Comparison of ENCODE assay signal across 17 cellular contexts in the genomic region with DNA sequence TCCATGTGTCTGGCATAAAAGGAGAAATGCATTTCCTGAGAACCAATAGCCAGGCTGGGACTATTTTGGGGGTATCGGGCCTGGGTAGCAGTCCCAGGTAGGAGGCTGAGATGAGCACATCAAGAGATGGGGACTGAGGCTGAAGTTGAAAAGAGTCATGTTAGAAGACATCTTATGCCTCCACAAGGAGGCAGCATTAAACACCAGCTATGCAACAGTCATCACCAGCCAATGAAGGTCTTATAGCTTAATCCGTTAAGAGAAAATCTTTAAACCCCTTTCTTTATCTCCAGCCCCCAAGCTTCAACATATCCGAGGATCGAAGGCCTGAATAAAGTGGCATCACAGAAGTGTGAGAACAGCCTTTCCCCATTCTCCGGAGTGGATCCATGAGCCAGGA.
DNase-seq lines count a peak whose midpoint lies in the region; ATAC-seq, FAIRE-seq and TF ChIP-seq lines count a peak whose summit lies in the region.
"Had no signal": no experiment of that assay in that cellular context is flagged by ENCODE, and none has a peak within 500 bp of the region (broad histone marks: within the 10 kb centered on the region; RNA-seq: fewer than 3 reads in every experiment).

No MANE protein-coding gene starts in this region.

- no peak overlapping the region for H3K9ac ChIP-seq in GM12878 (ENCODE audit: control insufficient read depth, insufficient read depth, low read length)

- POLR2A ChIA-PET in GM12878 (lab: Charles Lee): no interaction called here

- RAD21 ChIA-PET in GM12878 (lab: Charles Lee; ENCODE audit: unreplicated experiment): no interaction called here

- no peak overlapping the region for H2AFZ ChIP-seq in GM12878 (ENCODE audit: control insufficient read depth, low read depth, low read length)

- H3K4me2 ChIP-seq in GM12878 (ENCODE audit: control insufficient read depth, insufficient read depth): no peak overlapping the region
- H3K4me2 ChIP-seq: smooth muscle cell had no signal

- SMC1A ChIA-PET in GM12878 (lab: Charles Lee; ENCODE audit: uncharacterized antibody, unreplicated experiment): no interaction called here

- ATAC-seq in GM12878 (no peak), upper lobe of left lung (ENCODE audit: low FRiP score in 2 of 2) (no peak), HG03108 (IDR thresholded peaks at IDR 0.05; ENCODE audit: unreplicated experiment) (no peak)
- ATAC-seq: activated naive CD8-positive, alpha-beta T cell treated with anti-CD3 and anti-CD28 coated beads, Interleukin-2, amount 50 U/mL, for 24 hours; stimulated activated naive B cell treated with anti-CD40 and anti-IgM and Interleukin-4, amounts not matched to agents 10 μg/mL and 1 μg/mL and 100 μg/mL, for 72 hours had no signal

- H3K27me3 ChIP-seq in GM12878 (replicated peaks in 1 of 2; ENCODE audit: control insufficient read depth in 2 of 2, insufficient read depth in 2 of 2, low read length in 1 of 2) (no peaks in the 10 kb centered on the region), upper lobe of left lung (no peaks in the 10 kb centered on the region)

- H3K79me2 ChIP-seq in GM12878 (ENCODE audit: control insufficient read depth, insufficient read depth, low read length): no peaks in the 10 kb centered on the region

- CTCF ChIA-PET in GM12878 (lab: Yijun Ruan, JAX): interaction anchor here (0.6 to 1.0 kb wide), 3 partner anchors 8 to 218 kb away, joined by 3 to 4 read pairs (median 3); no protein-coding TSS in a partner anchor

- TF ChIP-seq EP300 in GM12878 (IDR thresholded peaks at IDR 0.05; ENCODE audit: borderline replicate concordance in 1 of 2, control insufficient read depth in 1 of 2, low read depth in 2 of 2, low read length in 2 of 2): no peak
- TF ChIP-seq EP300 in upper lobe of left lung (IDR thresholded peaks at IDR 0.05): no peak

- no TSS peak for BruUV-seq in GM12878 (replicated peaks; lab: Mats Ljungman, UMichigan)

- 30% methylated on average over 5 of the region's 5 CpGs for WGBS in GM12878 (ENCODE audit: insufficient coverage, insufficient replicate concordance, low lambda C conversion rate, missing lambda C conversion rate)
- 75 to 96% methylated on average over 5 of the region's 5 CpGs for WGBS in upper lobe of left lung, 2 donors

- TF ChIP-seq RAD21 in GM12878 (IDR thresholded peaks at IDR 0.05; ENCODE audit: insufficient read depth, low read depth, low read length): peak; percentile 19; the same call in 1 of the 2 replicates

- intact Hi-C loops in GM12878 (cut with micrococcal nuclease; ENCODE audit: unreplicated experiment): no loop called here

- TF ChIP-seq POLR2A in GM12878 (IDR thresholded peaks at IDR 0.05; ENCODE audit: low read depth, low read length): no peak
- no peak for TF ChIP-seq POLR2A in upper lobe of left lung (IDR thresholded peaks at IDR 0.05)

- H3K9me3 ChIP-seq in GM12878 (replicated peaks; ENCODE audit: control insufficient read depth, insufficient read depth, low read length) (no peaks in the 10 kb centered on the region), upper lobe of left lung (no peaks in the 10 kb centered on the region)

- no peak for FAIRE-seq in GM12878 (lab: Jason Lieb, UNC)
- FAIRE-seq: urothelium cell line had no signal

- no peaks in the 10 kb centered on the region for H4K20me1 ChIP-seq in GM12878 (ENCODE audit: control insufficient read depth, insufficient read depth)

- peak; percentile 6 for DNase-seq in EL
- no peak for DNase-seq in GM12878 (ENCODE audit: low read depth, low spot score)
- peak; percentile 24 for DNase-seq in iris pigment epithelial cell (ENCODE audit: low read depth)
- no peak for DNase-seq in T-helper 1 cell
- no peak for DNase-seq in upper lobe of left lung
- DNase-seq: activated CD4-positive, alpha-beta T cell treated with anti-CD3 and anti-CD28 coated beads, Interleukin-2, amount 10 ng/mL, durations not matched to agents 7 days and 5 days; activated naive CD8-positive, alpha-beta T cell treated with anti-CD3 and anti-CD28 coated beads, Interleukin-2, amount 50 U/mL, for 24 hours; activated T-cell treated with anti-CD3 and anti-CD28 coated beads, Interleukin-2, amount 50 U/mL, for 24 hours; Kasumi-1; NCI-H2029; NCI-H526 treated with DMSO at 0.1 percent for 48 hours; stimulated activated naive B cell treated with anti-CD40 and anti-IgM and Interleukin-4, amounts not matched to agents 10 μg/mL and 1 μg/mL and 100 μg/mL, for 72 hours; T-helper 9 cell had no signal

- TF ChIP-seq CTCF in LNCAP (IDR thresholded peaks at IDR 0.05): peak; percentile 34; the same call in 1 of the 2 replicates
- TF ChIP-seq CTCF in GM12878 (IDR thresholded peaks at IDR 0.05 in 2 of 3, conservative IDR thresholded peaks at IDR 0.05 in 1 of 3; ENCODE audit: control insufficient read depth in 2 of 3, extremely low read depth in 1 of 3, insufficient read depth in 1 of 3, low read depth in 3 of 3, low read length in 3 of 3): no peak
- TF ChIP-seq CTCF in upper lobe of left lung (IDR thresholded peaks at IDR 0.05): no peak

- in situ Hi-C loops in GM12878 (cut with MboI): no loop called here

- H3K36me3 ChIP-seq in GM12878 (ENCODE audit: control insufficient read depth in 2 of 2, insufficient read depth in 2 of 2, low read length in 1 of 2) (no peaks in the 10 kb centered on the region), upper lobe of left lung (no peaks in the 10 kb centered on the region)

- H3K4me3 ChIP-seq in GM12878: no peak overlapping the region
- no peak overlapping the region for H3K4me3 ChIP-seq in upper lobe of left lung
- H3K4me3 ChIP-seq: smooth muscle cell had no signal

- H3K27ac ChIP-seq in GM12878 (ENCODE audit: control insufficient read depth, insufficient read depth) (no peak overlapping the region), upper lobe of left lung (no peak overlapping the region)

- H3K4me1 ChIP-seq in GM12878 (ENCODE audit: control insufficient read depth, insufficient read depth, low read length) (no peaks in the 10 kb centered on the region), upper lobe of left lung (no peaks in the 10 kb centered on the region)

TF ChIP-seq in GM12878, 131 proteins besides CTCF, POLR2A, EP300 and RAD21:
- no peak for TF ChIP-seq MTA2 (IDR thresholded peaks at IDR 0.05; ENCODE audit: low read depth)

Comparison
In these comparisons a context has a peak if more than half of its experiments do, and no peak if none do; other contexts are left out.
1. DNase-seq: peak in EL (single experiment) and iris pigment epithelial cell (single experiment); none in GM12878 (single experiment), T-helper 1 cell (0 of 5) and upper lobe of left lung (0 of 2).